ENCODE assay signal across 8 cellular contexts in the genomic region with DNA sequence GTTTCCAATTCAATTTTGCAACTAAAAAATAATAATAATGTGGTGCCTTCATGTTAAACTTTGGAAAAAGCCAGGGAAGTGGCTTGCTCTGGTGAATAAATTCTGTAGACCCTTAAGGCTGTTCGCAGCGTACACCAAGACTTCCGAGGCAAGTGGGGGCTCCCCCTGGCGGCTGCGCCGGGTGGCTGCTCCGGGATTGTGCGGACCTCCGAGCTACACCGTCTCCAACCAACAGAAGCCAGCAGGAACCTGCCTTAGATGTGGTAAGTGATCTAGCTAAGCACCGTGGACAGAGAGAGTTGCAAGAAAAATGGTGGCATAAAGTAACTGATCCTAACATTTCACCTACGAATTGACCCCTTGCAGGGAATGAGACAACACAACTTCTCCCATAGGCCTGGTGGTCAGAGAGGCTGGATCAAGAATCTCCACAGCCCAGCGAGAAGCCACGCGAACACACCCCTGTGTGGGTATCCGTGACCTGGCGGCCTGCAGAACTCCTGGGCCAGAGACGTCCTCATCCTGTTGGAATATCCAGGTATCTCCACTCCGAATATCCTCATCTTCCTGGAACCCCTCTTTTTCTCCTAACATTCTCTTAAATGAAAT.
DNase-seq lines count a peak whose midpoint lies in the region; ATAC-seq and TF ChIP-seq lines count a peak whose summit lies in the region.

No MANE protein-coding gene starts in this region.

- DNase-seq in COLO829 (ENCODE audit: low spot score): peak; percentile 79
- peak; percentile 65 for DNase-seq in GM20000 (ENCODE audit: low spot score)
- DNase-seq in IMR-90: peak; percentile 82
- DNase-seq in activated CD4-positive, alpha-beta T cell treated with anti-CD3 and anti-CD28 coated beads for 1 hour: peak; percentile 34
- peak; percentile 82 for DNase-seq in dermis blood vessel endothelial cell
- DNase-seq in right lobe of liver: peak; percentile 59 to 72 (median 60)
- DNase-seq in stimulated activated CD4-positive, alpha-beta T cell treated with anti-CD3 and anti-CD28 coated beads, Interleukin-4, amount 100 ng/mL, for 24 hours: peak; percentile 62
- DNase-seq in NCI-H2081 (lab: John Stamatoyannopoulos, UW): no peak

- H4K8ac ChIP-seq in IMR-90 (ENCODE audit: low read depth in 2 of 2, low read length in 2 of 2): no peak overlapping the region

- H2BK20ac ChIP-seq in IMR-90 (ENCODE audit: low read depth, low read length): no peak overlapping the region

- no peaks in the 10 kb centered on the region for H4K20me1 ChIP-seq in IMR-90 (ENCODE audit: insufficient read depth, low read length)

- H3K9ac ChIP-seq in IMR-90 (ENCODE audit: low read depth, low read length): peak overlapping the region; percentile 31; the same call in 1 of the 2 replicates

- H3K79me1 ChIP-seq in IMR-90 (ENCODE audit: low read depth in 1 of 2, low read length in 2 of 2): no peaks in the 10 kb centered on the region

- H3K27ac ChIP-seq in IMR-90 (ENCODE audit: insufficient read depth, low read length) (peak overlapping the region; percentile 21; the same call in 1 of the 2 replicates), right lobe of liver (no peak overlapping the region)

- in situ Hi-C loops in IMR-90 (cut with MboI; ENCODE audit: low sequenced_read_pairs): loop anchor here (5.0 kb wide), 2 partner anchors 111 to 201 kb away; no protein-coding TSS in a partner anchor

- H2AK9ac ChIP-seq in IMR-90 (replicated peaks; ENCODE audit: low read depth, low read length, poor library complexity): no peak overlapping the region

- H3K36me3 ChIP-seq in IMR-90 (ENCODE audit: control insufficient read depth, insufficient read depth, low read length): no peaks in the 10 kb centered on the region
- H3K36me3 ChIP-seq in right lobe of liver: no peaks in the 10 kb centered on the region

- H3K4me1 ChIP-seq in IMR-90 (ENCODE audit: control insufficient read depth, insufficient read depth, low read length): peaks cover 2% of the 10 kb centered on the region; the same call in 1 of the 2 replicates
- H3K4me1 ChIP-seq in right lobe of liver: no peaks in the 10 kb centered on the region

- peak overlapping the region; percentile 53 for H3K4me2 ChIP-seq in IMR-90 (ENCODE audit: low read depth, low read length)

- H2AK5ac ChIP-seq in IMR-90 (ENCODE audit: low read depth, low read length): no peak overlapping the region

- H4K91ac ChIP-seq in IMR-90 (ENCODE audit: insufficient read depth, low read depth, low read length): no peak overlapping the region

- dilution Hi-C loops in IMR-90 (cut with HindIII; ENCODE audit: low sequenced_read_pairs, unreplicated experiment): loop anchor here (25.0 kb wide), 1 partner anchor 211 kb away; no protein-coding TSS in a partner anchor

- TF ChIP-seq POLR2A in IMR-90 (IDR thresholded peaks at IDR 0.05; ENCODE audit: low read depth, low read length) (no peak), right lobe of liver (IDR thresholded peaks at IDR 0.05) (no peak)

- H3K9me1 ChIP-seq in IMR-90 (ENCODE audit: insufficient read depth, low read length): no peaks in the 10 kb centered on the region

- peak overlapping the region; percentile 16 for H2AFZ ChIP-seq in IMR-90 (replicated peaks; ENCODE audit: low read length, poor library complexity)

- ATAC-seq in IMR-90 (ENCODE audit: low read depth): peak; percentile 99
- peak; percentile 83 to 97 (median 86) for ATAC-seq in right lobe of liver

- no peak overlapping the region for H3K56ac ChIP-seq in IMR-90 (ENCODE audit: extremely low read depth, insufficient read depth, low read length)

- peak; percentile 95 for TF ChIP-seq RAD21 in IMR-90 (IDR thresholded peaks at IDR 0.05; ENCODE audit: low read length)

- no peak overlapping the region for H3K23ac ChIP-seq in IMR-90 (ENCODE audit: low read depth, low read length)

- CTCF ChIA-PET in IMR-90 (lab: Yijun Ruan, JAX): interaction anchor here (0.6 to 3.7 kb wide), 14 partner anchors 8 to 222 kb away, joined by 3 to 35 read pairs (median 4); no protein-coding TSS in a partner anchor

- intact Hi-C loops in IMR-90 (cut with micrococcal nuclease) (loop anchor here (1.0 to 2.0 kb wide), 5 partner anchors 19 to 213 kb away; no protein-coding TSS in a partner anchor), right lobe of liver (cut with DNase I) (no loop called here)

- H3K9me3 ChIP-seq in IMR-90 (ENCODE audit: control insufficient read depth, insufficient read depth, low read length) (peaks cover 8% of the 10 kb centered on the region), right lobe of liver (no peaks in the 10 kb centered on the region)

- no peak overlapping the region for H3K18ac ChIP-seq in IMR-90 (ENCODE audit: low read depth, low read length)

- TF ChIP-seq CTCF in GM20000 (IDR thresholded peaks at IDR 0.05; ENCODE audit: extremely low read depth, missing control alignments): peak; percentile 70
- TF ChIP-seq CTCF in IMR-90 (conservative IDR thresholded peaks at IDR 0.05; ENCODE audit: low read depth, low read length): peak; percentile 95
- peak; percentile 40 to 90 (median 76) for TF ChIP-seq CTCF in right lobe of liver (IDR thresholded peaks at IDR 0.05)

- peak overlapping the region; percentile 35 for H3K4me3 ChIP-seq in IMR-90 (ENCODE audit: insufficient read depth, low read depth, low read length)
- peak overlapping the region; percentile 3 to 41 (median 12) for H3K4me3 ChIP-seq in right lobe of liver

- BruUV-seq in IMR-90 (replicated peaks; lab: Mats Ljungman, UMichigan): no TSS peak

- no peak overlapping the region for H4K5ac ChIP-seq in IMR-90 (ENCODE audit: low read depth, low read length)

- peaks cover 5% of the 10 kb centered on the region for H3K27me3 ChIP-seq in IMR-90 (ENCODE audit: control insufficient read depth, insufficient read depth, low read length)
- no peaks in the 10 kb centered on the region for H3K27me3 ChIP-seq in right lobe of liver

- no peak overlapping the region for H2BK5ac ChIP-seq in IMR-90 (ENCODE audit: low read depth, low read length, poor library complexity, severe bottlenecking)

- H2BK120ac ChIP-seq in IMR-90 (ENCODE audit: low read depth, low read length): no peak overlapping the region

- POLR2A ChIA-PET in IMR-90 (lab: Charles Lee; ENCODE audit: unreplicated experiment): interaction anchor here (0.5 kb wide), 1 partner anchor 10 kb away, joined by 3 read pairs; no protein-coding TSS in a partner anchor

- 87% methylated on average over 6 of the region's 19 CpGs; no CpG with 5 or more reads in 1 of the 2 experiments for WGBS in IMR-90 (ENCODE audit: extremely low coverage in 2 of 2, insufficient read length in 1 of 2), 2 experiments
- 13% methylated on average over 14 of the region's 19 CpGs for WGBS in right lobe of liver (ENCODE audit: insufficient coverage, low coverage, low lambda C conversion rate, missing lambda C conversion rate)

- H3K4ac ChIP-seq in IMR-90 (ENCODE audit: low read depth, low read length): no peak overlapping the region

- no peak overlapping the region for H2BK15ac ChIP-seq in IMR-90 (ENCODE audit: low read depth, low read length)

- no peak overlapping the region for H3K14ac ChIP-seq in IMR-90 (replicated peaks; ENCODE audit: low read depth, low read length)

TF ChIP-seq in IMR-90, 13 proteins besides CTCF, POLR2A, EP300 and RAD21:
- TF ChIP-seq, protein P1, sequence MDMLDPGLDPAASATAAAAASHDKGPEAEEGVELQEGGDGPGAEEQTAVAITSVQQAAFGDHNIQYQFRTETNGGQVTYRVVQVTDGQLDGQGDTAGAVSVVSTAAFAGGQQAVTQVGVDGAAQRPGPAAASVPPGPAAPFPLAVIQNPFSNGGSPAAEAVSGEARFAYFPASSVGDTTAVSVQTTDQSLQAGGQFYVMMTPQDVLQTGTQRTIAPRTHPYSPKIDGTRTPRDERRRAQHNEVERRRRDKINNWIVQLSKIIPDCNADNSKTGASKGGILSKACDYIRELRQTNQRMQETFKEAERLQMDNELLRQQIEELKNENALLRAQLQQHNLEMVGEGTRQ (IDR thresholded peaks at IDR 0.05; ENCODE audit: low read depth, low read length): no peak
- TF ChIP-seq SMC3 (IDR thresholded peaks at IDR 0.05; ENCODE audit: low read depth, low read length): peak; percentile 98
- TF ChIP-seq CEBPB (IDR thresholded peaks at IDR 0.05; ENCODE audit: low read depth, low read length): no peak
- TF ChIP-seq, protein P2, sequence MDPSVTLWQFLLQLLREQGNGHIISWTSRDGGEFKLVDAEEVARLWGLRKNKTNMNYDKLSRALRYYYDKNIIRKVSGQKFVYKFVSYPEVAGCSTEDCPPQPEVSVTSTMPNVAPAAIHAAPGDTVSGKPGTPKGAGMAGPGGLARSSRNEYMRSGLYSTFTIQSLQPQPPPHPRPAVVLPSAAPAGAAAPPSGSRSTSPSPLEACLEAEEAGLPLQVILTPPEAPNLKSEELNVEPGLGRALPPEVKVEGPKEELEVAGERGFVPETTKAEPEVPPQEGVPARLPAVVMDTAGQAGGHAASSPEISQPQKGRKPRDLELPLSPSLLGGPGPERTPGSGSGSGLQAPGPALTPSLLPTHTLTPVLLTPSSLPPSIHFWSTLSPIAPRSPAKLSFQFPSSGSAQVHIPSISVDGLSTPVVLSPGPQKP (IDR thresholded peaks at IDR 0.05; ENCODE audit: borderline replicate concordance, low read depth, low read length): no peak
- TF ChIP-seq NFE2L2 (IDR thresholded peaks at IDR 0.05; ENCODE audit: low read depth, low read length): no peak
- TF ChIP-seq MAFK (IDR thresholded peaks at IDR 0.05; ENCODE audit: low read depth, low read length): no peak
- TF ChIP-seq MAZ (IDR thresholded peaks at IDR 0.05; ENCODE audit: borderline replicate concordance, low read depth, low read length): no peak
- 0 out of 2 replicates have a peak, but pooled peaks have one; percentile 42 for TF ChIP-seq CHD1 (IDR thresholded peaks at IDR 0.05; ENCODE audit: low read depth, low read length)

Comparison
In these comparisons a context has a peak if more than half of its experiments do, and no peak if none do; other contexts are left out.
1. DNase-seq: peak in COLO829 (single experiment), GM20000 (single experiment), IMR-90 (single experiment), activated CD4-positive, alpha-beta T cell treated with anti-CD3 and anti-CD28 coated beads for 1 hour (single experiment), dermis blood vessel endothelial cell (single experiment), right lobe of liver (3 of 3) and stimulated activated CD4-positive, alpha-beta T cell treated with anti-CD3 and anti-CD28 coated beads, Interleukin-4, amount 100 ng/mL, for 24 hours (single experiment); none in NCI-H2081 (0 of 2).
2. Peak in every context shown above with its lines, with median percentiles within 50 percentile points of each other: CTCF ChIP-seq.